Comparison of ENCODE assay signal across 8 cellular contexts in the genomic region with DNA sequence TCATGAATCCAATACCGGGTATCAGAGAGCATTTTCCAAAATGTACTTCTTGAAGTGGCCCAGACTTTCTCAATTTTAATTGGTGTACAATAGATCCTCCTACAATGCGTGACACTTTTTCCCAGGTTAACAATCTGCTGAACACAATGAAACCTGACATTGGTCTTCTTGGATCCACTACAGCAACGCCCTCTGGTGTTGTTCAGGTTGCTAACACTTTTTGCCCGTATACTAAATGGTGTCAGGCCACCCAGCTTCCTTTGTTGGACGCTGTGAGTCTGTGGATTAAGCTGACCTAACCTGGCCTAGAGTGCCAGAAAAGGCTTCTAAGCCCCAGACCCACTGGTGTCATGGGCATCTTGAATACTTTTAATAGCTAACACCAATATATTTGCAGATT.
DNase-seq lines count a peak whose midpoint lies in the region; ATAC-seq and TF ChIP-seq lines count a peak whose summit lies in the region.

No MANE protein-coding gene starts in this region.

- no peak overlapping the region for H3K18ac ChIP-seq in IMR-90 (ENCODE audit: low read depth, low read length)

- H3K9me1 ChIP-seq in IMR-90 (ENCODE audit: insufficient read depth, low read length), result no peaks in the 10 kb centered on the region

- dilution Hi-C loops in IMR-90 (cut with HindIII; ENCODE audit: low sequenced_read_pairs, unreplicated experiment), result no loop called here

- in situ Hi-C loops in IMR-90 (cut with MboI; ENCODE audit: low sequenced_read_pairs), result no loop called here

- no peak overlapping the region for H2BK20ac ChIP-seq in IMR-90 (ENCODE audit: low read depth, low read length)

- H3K56ac ChIP-seq in IMR-90 (ENCODE audit: extremely low read depth, insufficient read depth, low read length), result no peak overlapping the region

- no peaks in the 10 kb centered on the region for H3K27me3 ChIP-seq in IMR-90 (ENCODE audit: control insufficient read depth, insufficient read depth, low read length)

- no peak overlapping the region for H4K91ac ChIP-seq in IMR-90 (ENCODE audit: insufficient read depth, low read depth, low read length)

- no peaks in the 10 kb centered on the region for H3K4me1 ChIP-seq in IMR-90 (ENCODE audit: control insufficient read depth, insufficient read depth, low read length)

- no TSS peak for BruUV-seq in IMR-90 (replicated peaks; lab: Mats Ljungman, UMichigan)

- H3K36me3 Mint-ChIP-seq in neural crest cell (ENCODE audit: low read depth), result peaks cover 17% of the 10 kb centered on the region

- TF ChIP-seq POLR2A in IMR-90 (IDR thresholded peaks at IDR 0.05; ENCODE audit: low read depth, low read length), result no peak

- CTCF ChIA-PET in IMR-90 (lab: Yijun Ruan, JAX), result interaction anchor here (0.6 kb wide), 1 partner anchor 44 kb away, joined by 3 read pairs; no protein-coding TSS in a partner anchor

- H3K14ac ChIP-seq in IMR-90 (replicated peaks; ENCODE audit: low read depth, low read length), result no peak overlapping the region

- no peak overlapping the region for H3K27ac Mint-ChIP-seq in neural crest cell (ENCODE audit: unreplicated experiment)

- no peaks in the 10 kb centered on the region for H3K36me3 ChIP-seq in IMR-90 (ENCODE audit: control insufficient read depth, insufficient read depth, low read length)

- no peak overlapping the region for H3K4me3 Mint-ChIP-seq in neural crest cell

- 19% methylated on average over 3 of the region's 5 CpGs; no CpG with 5 or more reads in 1 of the 2 experiments for WGBS in IMR-90 (ENCODE audit: extremely low coverage in 2 of 2, insufficient read length in 1 of 2), 2 experiments

- no peaks in the 10 kb centered on the region; the same call in 1 of the 2 replicates for H3K9me3 ChIP-seq in IMR-90 (ENCODE audit: control insufficient read depth, insufficient read depth, low read length)

- no peaks in the 10 kb centered on the region for H3K79me1 ChIP-seq in IMR-90 (ENCODE audit: low read depth in 1 of 2, low read length in 2 of 2)

- H3K9ac ChIP-seq in IMR-90 (ENCODE audit: low read depth, low read length), result no peak overlapping the region

- no peaks in the 10 kb centered on the region for H3K27me3 Mint-ChIP-seq in neural crest cell (ENCODE audit: low read depth)

- peaks cover 8% of the 10 kb centered on the region for H3K9me3 Mint-ChIP-seq in neural crest cell

- H3K4me3 ChIP-seq in IMR-90 (ENCODE audit: insufficient read depth, low read depth, low read length), result no peak overlapping the region

- H2AK9ac ChIP-seq in IMR-90 (replicated peaks; ENCODE audit: low read depth, low read length, poor library complexity), result no peak overlapping the region

- no peak overlapping the region for H2BK120ac ChIP-seq in IMR-90 (ENCODE audit: low read depth, low read length)

- no peak for TF ChIP-seq RAD21 in IMR-90 (IDR thresholded peaks at IDR 0.05; ENCODE audit: low read length)

- H2BK15ac ChIP-seq in IMR-90 (ENCODE audit: low read depth, low read length), result no peak overlapping the region

- H3K23ac ChIP-seq in IMR-90 (ENCODE audit: low read depth, low read length), result no peak overlapping the region

- ATAC-seq in IMR-90 (ENCODE audit: low read depth) (no peak), GM18868 (IDR thresholded peaks at IDR 0.05; ENCODE audit: unreplicated experiment) (no peak), HG03378 (IDR thresholded peaks at IDR 0.05; ENCODE audit: unreplicated experiment) (no peak)

- no peaks in the 10 kb centered on the region for H4K20me1 ChIP-seq in IMR-90 (ENCODE audit: insufficient read depth, low read length)

- peak; percentile 9 for DNase-seq in activated CD4-positive, alpha-beta T cell treated with anti-CD3 and anti-CD28 coated beads for 48 hours
- DNase-seq in activated CD4-positive, alpha-beta T cell treated with anti-CD3 and anti-CD28 coated beads for 4 hours, result no peak
- DNase-seq in IMR-90 (no peak), neural crest cell (ENCODE audit: low read depth, low spot score) (no peak)
- peak; percentile 3 to 15 for DNase-seq in activated CD4-positive, alpha-beta T cell treated with anti-CD3 and anti-CD28 coated beads, Interleukin-2, amount 50 U/mL, for 48 hours
- DNase-seq in activated CD8-positive, alpha-beta memory T cell treated with anti-CD3 and anti-CD28 coated beads, Interleukin-2, amount 50 U/mL, for 48 hours, result no peak

- no peak overlapping the region for H3K4ac ChIP-seq in IMR-90 (ENCODE audit: low read depth, low read length)

- no peak overlapping the region for H2BK5ac ChIP-seq in IMR-90 (ENCODE audit: low read depth, low read length, poor library complexity, severe bottlenecking)

- H4K8ac ChIP-seq in IMR-90 (ENCODE audit: low read depth in 2 of 2, low read length in 2 of 2), result no peak overlapping the region

- POLR2A ChIA-PET in IMR-90 (lab: Charles Lee; ENCODE audit: unreplicated experiment), result no interaction called here

- TF ChIP-seq CTCF in IMR-90 (conservative IDR thresholded peaks at IDR 0.05; ENCODE audit: low read depth, low read length) (peak; percentile 24; the same call in 1 of the 2 replicates), neural crest cell (conservative IDR thresholded peaks at IDR 0.05) (peak; percentile 36)

- no peak overlapping the region for H2AK5ac ChIP-seq in IMR-90 (ENCODE audit: low read depth, low read length)

- intact Hi-C loops in IMR-90 (cut with micrococcal nuclease), result no loop called here

- peaks cover 8% of the 10 kb centered on the region for H3K4me1 Mint-ChIP-seq in neural crest cell

- H3K4me2 ChIP-seq in IMR-90 (ENCODE audit: low read depth, low read length), result no peak overlapping the region

- H2AFZ ChIP-seq in IMR-90 (replicated peaks; ENCODE audit: low read length, poor library complexity), result no peak overlapping the region

- H3K27ac ChIP-seq in IMR-90 (ENCODE audit: insufficient read depth, low read length), result no peak overlapping the region

- no peak overlapping the region for H4K5ac ChIP-seq in IMR-90 (ENCODE audit: low read depth, low read length)

TF ChIP-seq in IMR-90, 13 proteins besides CTCF, POLR2A, EP300 and RAD21:
- no peak for TF ChIP-seq FOS (IDR thresholded peaks at IDR 0.05; ENCODE audit: low read depth, low read length)
- TF ChIP-seq SMC3 (IDR thresholded peaks at IDR 0.05; ENCODE audit: low read depth, low read length), result peak; percentile 21; the same call in 1 of the 2 replicates

Comparison
In these comparisons a context has a peak if more than half of its experiments do, and no peak if none do; other contexts are left out.
1. DNase-seq: peak in activated CD4-positive, alpha-beta T cell treated with anti-CD3 and anti-CD28 coated beads for 48 hours (single experiment) and activated CD4-positive, alpha-beta T cell treated with anti-CD3 and anti-CD28 coated beads, Interleukin-2, amount 50 U/mL, for 48 hours (2 of 2); none in activated CD4-positive, alpha-beta T cell treated with anti-CD3 and anti-CD28 coated beads for 4 hours (0 of 2), IMR-90 (single experiment), neural crest cell (single experiment) and activated CD8-positive, alpha-beta memory T cell treated with anti-CD3 and anti-CD28 coated beads, Interleukin-2, amount 50 U/mL, for 48 hours (single experiment).